Comparison of ENCODE assay signal across 11 cellular contexts in genomic region chr7:94392391-94392782, GRCh38. TPM values are rescaled to one million over a fixed set of nuclear protein-coding genes. Genes with fewer than 3 reads are reported as not detected.
DNase-seq lines count a peak whose midpoint lies in the region; ATAC-seq and TF ChIP-seq lines count a peak whose summit lies in the region.
"Had no signal": no experiment of that assay in that cellular context is flagged by ENCODE, and none has a peak within 500 bp of the region (broad histone marks: within the 10 kb centered on the region; RNA-seq: fewer than 3 reads in every experiment).

No MANE protein-coding gene starts in this region.

- DNase-seq in left ventricle myocardium inferior: no peak
- DNase-seq in Right ventricle myocardium superior: no peak
- DNase-seq in colonic mucosa: no peak
- no peak for DNase-seq in HAP-1 (ENCODE audit: low spot score in 2 of 2)
- DNase-seq in KG1 (lab: John Stamatoyannopoulos, UW): no peak
- no peak for DNase-seq in DMS153 (lab: John Stamatoyannopoulos, UW)
- DNase-seq: KBM-7, NCI-H2081, T1000 had no signal

- intact Hi-C loops in left ventricle myocardium inferior (cut with micrococcal nuclease) (no loop called here), Right ventricle myocardium superior (cut with DNase I) (no loop called here), colonic mucosa (cut with DNase I) (loop anchor here (5.0 kb wide), 1 partner anchor 95 kb away; no protein-coding TSS in a partner anchor)

- H3K9ac ChIP-seq in colonic mucosa (ENCODE audit: low read depth in 2 of 2, low read length in 2 of 2): no peak overlapping the region

- TF ChIP-seq CTCF in left ventricle myocardium inferior (IDR thresholded peaks at IDR 0.05; ENCODE audit: borderline replicate concordance) (no peak), colonic mucosa (IDR thresholded peaks at IDR 0.05) (no peak)

- H2AFZ ChIP-seq in neuron (ENCODE audit: low read depth, low read length): peak overlapping the region; percentile 93

- peak overlapping the region; percentile 91 for H3K27ac ChIP-seq in left ventricle myocardium inferior (replicated peaks)
- H3K27ac ChIP-seq in colonic mucosa: peak overlapping the region; percentile 57

- H3K27me3 ChIP-seq in left ventricle myocardium inferior (ENCODE audit: low read depth) (peaks cover 23% of the 10 kb centered on the region), colonic mucosa (no peaks in the 10 kb centered on the region), neuron (ENCODE audit: insufficient read depth, low read length) (no peaks in the 10 kb centered on the region), HAP-1 (ENCODE audit: low read depth) (no peaks in the 10 kb centered on the region)

- H3K9me3 ChIP-seq in left ventricle myocardium inferior (replicated peaks) (no peaks in the 10 kb centered on the region), colonic mucosa (no peaks in the 10 kb centered on the region), neuron (ENCODE audit: low read length) (no peaks in the 10 kb centered on the region), HAP-1 (no peaks in the 10 kb centered on the region)

- H3K4me3 ChIP-seq in left ventricle myocardium inferior: peak overlapping the region; percentile 28
- no peak overlapping the region for H3K4me3 ChIP-seq in colonic mucosa
- no peak overlapping the region for H3K4me3 ChIP-seq in neuron (ENCODE audit: low read length)
- H3K4me3 ChIP-seq in HAP-1: no peak overlapping the region

- H3K4me1 ChIP-seq in left ventricle myocardium inferior (peaks cover 26% of the 10 kb centered on the region), colonic mucosa (no peaks in the 10 kb centered on the region), neuron (ENCODE audit: insufficient read depth, low read length) (peaks cover 28% of the 10 kb centered on the region), HAP-1 (no peaks in the 10 kb centered on the region)

- ATAC-seq in Right ventricle myocardium superior (ENCODE audit: poor library complexity): no peak
- ATAC-seq in HG02970 (IDR thresholded peaks at IDR 0.05; ENCODE audit: low FRiP score, unreplicated experiment): no peak

- no peaks in the 10 kb centered on the region for H3K36me3 ChIP-seq in left ventricle myocardium inferior
- H3K36me3 ChIP-seq in colonic mucosa: no peaks in the 10 kb centered on the region
- no peaks in the 10 kb centered on the region for H3K36me3 ChIP-seq in neuron (ENCODE audit: insufficient read depth, low read length)
- no peaks in the 10 kb centered on the region for H3K36me3 ChIP-seq in HAP-1 (replicated peaks)

- in situ Hi-C loops in HAP-1 (cut with MboI; ENCODE audit: low sequenced_read_pairs): loop anchor here (5.0 kb wide), 1 partner anchor 95 kb away; no protein-coding TSS in a partner anchor

RNA-seq across cellular contexts. Expression of gene COL1A2, which starts 2.3 kb away (rescaled TPM):
- 96.6 TPM for total RNA-seq in left ventricle myocardium inferior
- 62.9 TPM for total RNA-seq in Right ventricle myocardium superior
- total RNA-seq in colonic mucosa: 100 to 1,000 TPM in 1 of 2 donors, 10 to 100 TPM in 1; 55.6 to 131 TPM
